In the genomic region with DNA sequence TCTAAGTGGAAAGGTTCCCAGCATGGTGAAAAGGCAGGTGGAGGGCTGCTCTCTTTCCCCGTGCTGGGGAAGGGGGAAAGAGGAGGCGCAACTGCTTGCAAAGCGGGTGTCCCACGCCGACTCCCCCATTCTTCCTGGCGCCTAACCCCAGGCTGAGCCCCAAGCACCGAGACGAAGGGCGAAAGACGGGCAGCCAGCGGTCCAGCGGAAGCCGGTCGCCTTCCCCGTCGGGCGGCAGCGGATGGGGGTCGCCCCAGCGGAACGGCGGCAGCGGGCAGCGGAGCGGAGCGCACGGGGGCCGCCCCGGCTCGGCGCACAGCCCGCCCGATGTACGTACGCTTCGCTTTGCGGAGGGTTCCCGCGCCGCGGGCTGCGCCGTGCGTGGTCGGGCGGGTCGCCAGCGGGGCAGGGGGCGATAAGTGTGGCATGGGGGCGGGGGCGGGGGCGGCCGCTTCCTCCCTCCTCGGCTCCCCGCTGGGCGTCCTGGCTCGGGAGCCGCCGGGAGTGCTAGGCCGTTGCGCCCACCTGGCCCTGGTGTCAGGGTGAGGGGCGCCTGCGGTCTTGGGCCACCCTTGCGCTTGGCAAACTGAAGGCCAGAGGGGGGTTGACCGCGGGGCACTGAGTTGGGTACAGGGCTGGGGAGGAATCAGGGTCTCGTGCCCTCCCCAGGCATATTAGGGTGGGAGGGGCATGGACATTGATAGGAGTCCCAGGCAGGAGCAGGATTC, we compare ENCODE assay signal across 11 cellular contexts. TPM values are rescaled to one million over a fixed set of nuclear protein-coding genes. Genes with fewer than 3 reads are reported as not detected.
DNase-seq lines count a peak whose midpoint lies in the region; ATAC-seq, FAIRE-seq and TF ChIP-seq lines count a peak whose summit lies in the region.
"Had no signal": no experiment of that assay in that cellular context is flagged by ENCODE, and none has a peak within 500 bp of the region (broad histone marks: within the 10 kb centered on the region; RNA-seq: fewer than 3 reads in every experiment).

No MANE protein-coding gene starts in this region.

- intact Hi-C loops in CD8-positive, alpha-beta T cell (cut with DNase I, micrococcal nuclease) = no loop called here
- intact Hi-C loops in endothelial cell of umbilical vein (cut with micrococcal nuclease) (loop anchor here (5.0 kb wide), 1 partner anchor 40 kb away; no protein-coding TSS in a partner anchor), prostate gland (cut with DNase I) (no loop called here)

- H3K27me3 Mint-ChIP-seq in CD8-positive, alpha-beta T cell (ENCODE audit: low read depth) = peaks cover 29% of the 10 kb centered on the region

- no peak for TF ChIP-seq CTCF in CD8-positive, alpha-beta T cell (IDR thresholded peaks at IDR 0.05)
- TF ChIP-seq CTCF in endothelial cell of umbilical vein (IDR thresholded peaks at IDR 0.05; ENCODE audit: extremely low read depth in 1 of 2, insufficient read depth in 1 of 2, low read depth in 1 of 2, low read length in 2 of 2) (no peak), prostate gland (IDR thresholded peaks at IDR 0.05) (no peak)

- H3K27ac Mint-ChIP-seq in CD8-positive, alpha-beta T cell = no peak overlapping the region

- DNase-seq in CD8-positive, alpha-beta T cell = no peak
- DNase-seq in endothelial cell of umbilical vein (ENCODE audit: low read depth, low spot score) = no peak
- DNase-seq in prostate gland (ENCODE audit: low spot score) = no peak
- no peak for DNase-seq in SHP77 treated with DMSO at 0.1 percent for 48 hours (lab: John Stamatoyannopoulos, UW)
- DNase-seq in islet precursor cell = no peak
- no peak for DNase-seq in mucosa of gallbladder (ENCODE audit: low spot score)
- no peak for DNase-seq in effector CD4-positive, alpha-beta T cell
- DNase-seq: KBM-7, nucleus accumbens had no signal

- CTCF ChIA-PET in CD8-positive, alpha-beta T cell (lab: Charles Lee) = no interaction called here
- CTCF ChIA-PET in endothelial cell of umbilical vein (lab: Charles Lee) = no interaction called here

- H3K9me1 ChIP-seq in endothelial cell of umbilical vein (replicated peaks; ENCODE audit: control insufficient read depth, extremely low read depth, insufficient read depth, low read length) = no peaks in the 10 kb centered on the region

- no peaks in the 10 kb centered on the region for H3K79me2 ChIP-seq in endothelial cell of umbilical vein (ENCODE audit: control insufficient read depth, insufficient read depth, low read length)

- 1% methylated on average over 67 of the region's 67 CpGs for WGBS in HUES64
- 2% methylated on average over 32 of the region's 67 CpGs for WGBS in prostate gland

- H3K4me1 ChIP-seq in CD8-positive, alpha-beta T cell (ENCODE audit: insufficient read depth, low read length) = peaks cover 6% of the 10 kb centered on the region
- peaks cover 19% of the 10 kb centered on the region for H3K4me1 ChIP-seq in HUES64 (ENCODE audit: insufficient read depth, low read length)
- H3K4me1 ChIP-seq in endothelial cell of umbilical vein (ENCODE audit: control insufficient read depth, extremely low read depth, insufficient read depth, low read length) = peaks cover 4% of the 10 kb centered on the region
- H3K4me1 ChIP-seq in prostate gland (replicated peaks) = peaks cover 7% of the 10 kb centered on the region

- H3K9ac ChIP-seq in HUES64 (ENCODE audit: low read depth, low read length) = peak overlapping the region; percentile 48
- no peak overlapping the region for H3K9ac ChIP-seq in endothelial cell of umbilical vein (replicated peaks; ENCODE audit: extremely low read depth, insufficient read depth, low read length)

- H3K4me1 Mint-ChIP-seq in CD8-positive, alpha-beta T cell (ENCODE audit: low read depth) = peaks cover 6% of the 10 kb centered on the region

- no peak overlapping the region for H3K4me3 ChIP-seq in CD8-positive, alpha-beta T cell (ENCODE audit: low read depth, low read length)
- H3K4me3 ChIP-seq in HUES64 (ENCODE audit: low read length) (peak overlapping the region; percentile 58), endothelial cell of umbilical vein (replicated peaks in 1 of 3; ENCODE audit: insufficient read depth in 1 of 3, low read depth in 1 of 3, low read length in 3 of 3) (peak overlapping the region in 2 of 3 experiments; percentile 25 to 49), prostate gland (peak overlapping the region; percentile 3 to 25)

- POLR2A ChIA-PET in CD8-positive, alpha-beta T cell (lab: Charles Lee) = no interaction called here
- POLR2A ChIA-PET in endothelial cell of umbilical vein (lab: Charles Lee) = no interaction called here

- H3K9me3 Mint-ChIP-seq in CD8-positive, alpha-beta T cell = no peaks in the 10 kb centered on the region

- no peak overlapping the region for H3K4me3 Mint-ChIP-seq in CD8-positive, alpha-beta T cell

- ATAC-seq in CD8-positive, alpha-beta T cell = peak; percentile 14

- H3K4me2 ChIP-seq in endothelial cell of umbilical vein (ENCODE audit: insufficient read depth, low read length) = peak overlapping the region; percentile 72

- no peaks in the 10 kb centered on the region for H3K36me3 Mint-ChIP-seq in CD8-positive, alpha-beta T cell

- dilution Hi-C loops in endothelial cell of umbilical vein (cut with MboI; ENCODE audit: extremely low pct_ligation_motif_present, low sequenced_read_pairs) = no loop called here

- FAIRE-seq in endothelial cell of umbilical vein (lab: Jason Lieb, UNC) = no peak

- no peak for TF ChIP-seq POLR2A in endothelial cell of umbilical vein (IDR thresholded peaks at IDR 0.05; ENCODE audit: low read depth, low read length)
- TF ChIP-seq POLR2A in prostate gland (IDR thresholded peaks at IDR 0.05) = no peak

- H2AFZ ChIP-seq in endothelial cell of umbilical vein (ENCODE audit: low read depth, low read length) = peak overlapping the region; percentile 86

- H3K36me3 ChIP-seq in CD8-positive, alpha-beta T cell (ENCODE audit: insufficient read depth, low read length) = no peaks in the 10 kb centered on the region
- H3K36me3 ChIP-seq in HUES64 (ENCODE audit: insufficient read depth, low read length) (no peaks in the 10 kb centered on the region), endothelial cell of umbilical vein (ENCODE audit: control insufficient read depth in 2 of 2, extremely low read depth in 1 of 2, insufficient read depth in 2 of 2, low read length in 2 of 2) (no peaks in the 10 kb centered on the region), prostate gland (no peaks in the 10 kb centered on the region)

- no peak overlapping the region for H3K27ac ChIP-seq in CD8-positive, alpha-beta T cell (ENCODE audit: low read depth, low read length)
- no peak overlapping the region for H3K27ac ChIP-seq in HUES64 (ENCODE audit: low read depth, low read length)
- H3K27ac ChIP-seq in endothelial cell of umbilical vein (ENCODE audit: insufficient read depth, low read depth, low read length) = no peak overlapping the region
- no peak overlapping the region for H3K27ac ChIP-seq in prostate gland
- H3K27ac ChIP-seq: epithelial cell of prostate had no signal

- no peaks in the 10 kb centered on the region for H4K20me1 ChIP-seq in endothelial cell of umbilical vein (replicated peaks; ENCODE audit: control insufficient read depth, extremely low read depth, insufficient read depth, low read length)

- BruUV-seq in endothelial cell of umbilical vein (replicated peaks; lab: Mats Ljungman, UMichigan) = no TSS peak

- H3K27me3 ChIP-seq in CD8-positive, alpha-beta T cell (ENCODE audit: insufficient read depth, low read length) = no peaks in the 10 kb centered on the region
- H3K27me3 ChIP-seq in HUES64 (ENCODE audit: insufficient read depth, low read length) = peaks cover 27% of the 10 kb centered on the region
- peaks cover 24 to 27% of the 10 kb centered on the region in 2 experiments for H3K27me3 ChIP-seq in endothelial cell of umbilical vein (ENCODE audit: control insufficient read depth in 2 of 2, insufficient read depth in 2 of 2, low read length in 2 of 2)
- H3K27me3 ChIP-seq in prostate gland (replicated peaks; ENCODE audit: insufficient read depth) = no peaks in the 10 kb centered on the region

- H3K9me3 ChIP-seq in CD8-positive, alpha-beta T cell (ENCODE audit: low read length) = no peaks in the 10 kb centered on the region
- H3K9me3 ChIP-seq in HUES64 (ENCODE audit: insufficient read depth, low read depth, low read length) (no peaks in the 10 kb centered on the region), endothelial cell of umbilical vein (replicated peaks; ENCODE audit: control insufficient read depth, insufficient read depth, low read length) (no peaks in the 10 kb centered on the region), prostate gland (no peaks in the 10 kb centered on the region)

TF ChIP-seq in endothelial cell of umbilical vein, 7 proteins besides CTCF, POLR2A, EP300 and RAD21:
- peak; percentile 96 for TF ChIP-seq EZH2 (IDR thresholded peaks at IDR 0.05; ENCODE audit: borderline replicate concordance, low read depth, low read length, severe bottlenecking)
- TF ChIP-seq MYC (IDR thresholded peaks at IDR 0.05; ENCODE audit: low read depth, low read length) = no peak
- no peak for TF ChIP-seq GATA2 (IDR thresholded peaks at IDR 0.05; ENCODE audit: insufficient read depth, insufficient read length, low read depth, low read length)
- no peak for TF ChIP-seq FOS (IDR thresholded peaks at IDR 0.05; ENCODE audit: borderline replicate concordance, insufficient read depth, low read length)
- TF ChIP-seq, protein P1, sequence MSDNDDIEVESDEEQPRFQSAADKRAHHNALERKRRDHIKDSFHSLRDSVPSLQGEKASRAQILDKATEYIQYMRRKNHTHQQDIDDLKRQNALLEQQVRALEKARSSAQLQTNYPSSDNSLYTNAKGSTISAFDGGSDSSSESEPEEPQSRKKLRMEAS (IDR thresholded peaks at IDR 0.05; ENCODE audit: insufficient read depth, insufficient read length) = no peak
- no peak for TF ChIP-seq POLR2AphosphoS5 (IDR thresholded peaks at IDR 0.05; ENCODE audit: insufficient read depth, low read depth, low read length)
- no peak for TF ChIP-seq JUN (IDR thresholded peaks at IDR 0.05; ENCODE audit: borderline replicate concordance, insufficient read depth, insufficient read length, low read depth)
TF ChIP-seq in endothelial cell of umbilical vein: peak in this region for 1.

RNA-seq across cellular contexts. Expression of a gene that starts 35.2 kb away (rescaled TPM):
- 10 to 100 TPM; 26.1 to 33.2 TPM for total RNA-seq in CD8-positive, alpha-beta T cell
- 203 TPM for polyA plus RNA-seq in HUES64 (2013, experiment 1 of 2)
- 252 TPM for polyA plus RNA-seq in HUES64 (2013, experiment 2 of 2)
- total RNA-seq in endothelial cell of umbilical vein (1,711 and 1,748 TPM in 2 replicates), prostate gland (100 to 1,000 TPM; 781 to 833 TPM), mucosa of gallbladder (1,198 TPM)
- 3,130 and 5,305 TPM in 2 replicates for polyA plus RNA-seq in endothelial cell of umbilical vein
- 1,445 and 1,938 TPM in 2 replicates for polyA plus RNA-seq in endothelial cell of umbilical vein (2011; cell fraction: cytosol; rRNA removed)
- polyA plus RNA-seq in endothelial cell of umbilical vein (2011; cell fraction: nucleus; rRNA removed) = 390 and 520 TPM in 2 replicates
- polyA plus RNA-seq in endothelial cell of umbilical vein (2012) = 685 and 1,218 TPM in 2 replicates
- polyA minus RNA-seq in endothelial cell of umbilical vein = 292 and 359 TPM in 2 replicates
- polyA minus RNA-seq in endothelial cell of umbilical vein (2011; cell fraction: cytosol; rRNA and poly(A)+ RNA removed) = 138 TPM
- 63.3 and 204 TPM in 2 replicates for polyA minus RNA-seq in endothelial cell of umbilical vein (2011; cell fraction: nucleus; rRNA and poly(A)+ RNA removed)

Comparison
In these comparisons a context has a peak if more than half of its experiments do, and no peak if none do; other contexts are left out.
1. RNA of a gene that starts 35.2 kb away (total RNA-seq): 1,711 to 1,748 TPM in endothelial cell of umbilical vein, 1,198 TPM in mucosa of gallbladder (single experiment) and 781 to 833 TPM in prostate gland; 26.1 to 33.2 TPM in CD8-positive, alpha-beta T cell; every median in the first group is over 10 times any median in the second.